In genomic region chr10:43648392-43649148, GRCh38 we compare ENCODE assay signal across 8 cellular contexts. TPM values are rescaled to one million over a fixed set of nuclear protein-coding genes. Genes with fewer than 3 reads are reported as not detected.
A peak's percentile ranks its signal among the peaks of the same experiment; 100 is the strongest.
DNase-seq lines count a peak whose midpoint lies in the region; ATAC-seq, FAIRE-seq and TF ChIP-seq lines count a peak whose summit lies in the region.

A gene with protein sequence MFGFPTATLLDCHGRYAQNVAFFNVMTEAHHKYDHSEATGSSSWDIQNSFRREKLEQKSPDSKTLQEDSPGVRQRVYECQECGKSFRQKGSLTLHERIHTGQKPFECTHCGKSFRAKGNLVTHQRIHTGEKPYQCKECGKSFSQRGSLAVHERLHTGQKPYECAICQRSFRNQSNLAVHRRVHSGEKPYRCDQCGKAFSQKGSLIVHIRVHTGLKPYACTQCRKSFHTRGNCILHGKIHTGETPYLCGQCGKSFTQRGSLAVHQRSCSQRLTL (minus strand): TSS chr10:43648881. CDS start chr10:43646133, 2,748 bp downstream.

- H3K79me2 ChIP-seq in Loucy (ENCODE audit: insufficient read depth, low read length), result peaks cover 11% of the 10 kb centered on the region; the same call in 1 of the 2 replicates

- POLR2A ChIA-PET in activated naive CD8-positive, alpha-beta T cell treated with anti-CD3 and anti-CD28 coated beads, Interleukin-2, amount 10 ng/mL, durations not matched to agents 7 days and 5 days (lab: Charles Lee), result interaction anchor here (0.7 to 2.2 kb wide), 4 partner anchors 40 to 1319 kb away, joined by 3 to 7 read pairs (median 4); partner anchors contain the start of gene ZNF239

- H3K36me3 Mint-ChIP-seq in activated naive CD8-positive, alpha-beta T cell treated with anti-CD3 and anti-CD28 coated beads, Interleukin-2, amount 10 ng/mL, durations not matched to agents 7 days and 5 days, result peaks cover 40% of the 10 kb centered on the region

- peak within 1 kb of the TSS; percentile 92 for H3K4me2 ChIP-seq in Loucy (ENCODE audit: low read depth, low read length, poor library complexity, severe bottlenecking)

- intact Hi-C loops in Right ventricle myocardium superior (cut with DNase I) (no loop called here), pancreas (cut with DNase I) (no loop called here)

- H3K4me3 ChIP-seq in H7 (ENCODE audit: insufficient read depth, low read depth, low read length), result peak within 1 kb of the TSS; percentile 67
- peak within 1 kb of the TSS; percentile 80 for H3K4me3 ChIP-seq in Loucy (ENCODE audit: low read length, poor library complexity, severe bottlenecking)
- H3K4me3 ChIP-seq in pancreas, result peak within 1 kb of the TSS; percentile 74 to 98 (median 84)
- H3K4me3 ChIP-seq in thymus (ENCODE audit: low read length), result peak within 1 kb of the TSS; percentile 92

- peak; percentile 97 for ATAC-seq in activated naive CD8-positive, alpha-beta T cell treated with anti-CD3 and anti-CD28 coated beads, Interleukin-2, amount 10 ng/mL, durations not matched to agents 7 days and 5 days (ENCODE audit: low read depth)
- ATAC-seq in Right ventricle myocardium superior (ENCODE audit: poor library complexity) (peak; percentile 99), pancreas (peak; percentile 97 to 99 (median 98))

- peaks cover 10% of the 10 kb centered on the region for H3K4me1 ChIP-seq in Loucy (ENCODE audit: insufficient read depth, low read length, poor library complexity, severe bottlenecking)
- H3K4me1 ChIP-seq in pancreas, result no peaks in the 10 kb centered on the region
- H3K4me1 ChIP-seq in thymus (ENCODE audit: control insufficient read depth, insufficient read depth, low read length), result peaks cover 4% of the 10 kb centered on the region

- peak; percentile 97 for DNase-seq in GM03348 (ENCODE audit: low spot score)
- peak; percentile 95 for DNase-seq in H7
- peak; percentile 20 to 63 for DNase-seq in SW 1271 (lab: John Stamatoyannopoulos, UW)
- peak; percentile 86 for DNase-seq in activated naive CD8-positive, alpha-beta T cell treated with anti-CD3 and anti-CD28 coated beads, Interleukin-2, amount 10 ng/mL, durations not matched to agents 7 days and 5 days
- DNase-seq in Right ventricle myocardium superior, result peak; percentile 92
- DNase-seq in pancreas, result peak; percentile 82 to 95 (median 86)

- peaks cover 9% of the 10 kb centered on the region for H3K27me3 Mint-ChIP-seq in activated naive CD8-positive, alpha-beta T cell treated with anti-CD3 and anti-CD28 coated beads, Interleukin-2, amount 10 ng/mL, durations not matched to agents 7 days and 5 days

- peak within 1 kb of the TSS; percentile 88 for H3K4me3 Mint-ChIP-seq in activated naive CD8-positive, alpha-beta T cell treated with anti-CD3 and anti-CD28 coated beads, Interleukin-2, amount 10 ng/mL, durations not matched to agents 7 days and 5 days

- H3F3A ChIP-seq in Loucy (ENCODE audit: low read depth), result no peaks in the 10 kb centered on the region

- H3K27ac ChIP-seq in pancreas (peak within 1 kb of the TSS; percentile 25 to 78 (median 67)), thymus (ENCODE audit: low read depth) (peak within 1 kb of the TSS; percentile 66)

- no peaks in the 10 kb centered on the region for H4K20me1 ChIP-seq in Loucy (ENCODE audit: insufficient read depth, low read length, poor library complexity, severe bottlenecking)

- TF ChIP-seq CTCF in Loucy (conservative IDR thresholded peaks at IDR 0.05; ENCODE audit: low read length), result no peak
- TF ChIP-seq CTCF in pancreas (IDR thresholded peaks at IDR 0.05), result no peak

- H3K4me1 Mint-ChIP-seq in activated naive CD8-positive, alpha-beta T cell treated with anti-CD3 and anti-CD28 coated beads, Interleukin-2, amount 10 ng/mL, durations not matched to agents 7 days and 5 days, result peaks cover 18% of the 10 kb centered on the region

- peak within 1 kb of the TSS; percentile 98 for H2AFZ ChIP-seq in Loucy (ENCODE audit: low read length)

- H3K9me3 ChIP-seq in Loucy (ENCODE audit: insufficient read depth, low read depth, low read length), result peaks cover 24% of the 10 kb centered on the region; the same call in 1 of the 2 replicates
- peaks cover 0 to 8% (median 0%) of the 10 kb centered on the region in 4 donors for H3K9me3 ChIP-seq in pancreas
- H3K9me3 ChIP-seq in thymus (ENCODE audit: control insufficient read depth), result peaks cover 13% of the 10 kb centered on the region

- H3K9ac ChIP-seq in Loucy (ENCODE audit: low read depth, low read length, poor library complexity, severe bottlenecking), result peak within 1 kb of the TSS; percentile 88

- peaks cover 14% of the 10 kb centered on the region for H3K27me3 ChIP-seq in H7 (ENCODE audit: control insufficient read depth, insufficient read depth, low read length)
- no peaks in the 10 kb centered on the region for H3K27me3 ChIP-seq in Loucy (ENCODE audit: insufficient read depth, low read length, poor library complexity, severe bottlenecking)
- no peaks in the 10 kb centered on the region for H3K27me3 ChIP-seq in pancreas
- H3K27me3 ChIP-seq in thymus (ENCODE audit: control insufficient read depth, insufficient read depth), result no peaks in the 10 kb centered on the region

- no peak for FAIRE-seq in pancreas (lab: Jason Lieb, UNC)

- peak within 1 kb of the TSS; percentile 86 for H3K27ac Mint-ChIP-seq in activated naive CD8-positive, alpha-beta T cell treated with anti-CD3 and anti-CD28 coated beads, Interleukin-2, amount 10 ng/mL, durations not matched to agents 7 days and 5 days

- no peaks in the 10 kb centered on the region for H3K9me2 ChIP-seq in Loucy (replicated peaks; ENCODE audit: low read depth, low read length)

- H3K36me3 ChIP-seq in H7 (replicated peaks; ENCODE audit: control insufficient read depth, insufficient read depth, low read length), result peaks cover 15% of the 10 kb centered on the region
- peaks cover 22% of the 10 kb centered on the region; the same call in 1 of the 2 replicates for H3K36me3 ChIP-seq in Loucy (ENCODE audit: insufficient read depth, low read length)
- H3K36me3 ChIP-seq in pancreas, result peaks cover 7 to 27% (median 23%) of the 10 kb centered on the region in 3 donors
- H3K36me3 ChIP-seq in thymus (ENCODE audit: control insufficient read depth, insufficient read depth), result peaks cover 20% of the 10 kb centered on the region

- 0 to 1% methylated on average over 77 to 89 of the region's 89 CpGs for WGBS in pancreas, 2 donors
- WGBS in thymus, result under 1% methylated on average over 89 of the region's 89 CpGs

- H3K9me3 Mint-ChIP-seq in activated naive CD8-positive, alpha-beta T cell treated with anti-CD3 and anti-CD28 coated beads, Interleukin-2, amount 10 ng/mL, durations not matched to agents 7 days and 5 days, result peaks cover 30% of the 10 kb centered on the region

RNA-seq across cellular contexts. Expression of the gene that starts here (rescaled TPM):
- total RNA-seq in H7 (2014; rRNA removed; shearing (Covaris generic)), result 24.8 and 27.5 TPM in 2 replicates
- total RNA-seq in activated naive CD8-positive, alpha-beta T cell treated with anti-CD3 and anti-CD28 coated beads, Interleukin-2, amount 10 ng/mL, durations not matched to agents 7 days and 5 days, result 10 to 100 TPM; 26.0 to 26.9 TPM
- total RNA-seq in Right ventricle myocardium superior, result 52.7 TPM
- total RNA-seq in pancreas, result 10 to 100 TPM; 14.8 to 24.5 (median 19.5) TPM
- 10 to 100 TPM; 46.1 to 56.3 TPM for polyA plus RNA-seq in pancreas
- 88.7 TPM for polyA plus RNA-seq in thymus

Comparison
In these comparisons a context has a peak if more than half of its experiments do, and no peak if none do; other contexts are left out.
1. Peak in every context shown above with its lines: DNase-seq, ATAC-seq, H3K4me3 ChIP-seq and H3K27ac ChIP-seq.
2. DNase-seq: peak in every context shown above with its lines; median percentile 97 in GM03348; 95 in H7; 92 in Right ventricle myocardium superior; 86 in pancreas; 86 in activated naive CD8-positive, alpha-beta T cell treated with anti-CD3 and anti-CD28 coated beads, Interleukin-2, amount 10 ng/mL, durations not matched to agents 7 days and 5 days; 42 in SW 1271.